36 cellular contexts compared by ENCODE assay signal in genomic region chr10:20170661-20171060, GRCh38.
"Had no signal": no experiment of that assay in that cellular context is flagged by ENCODE, and none has a peak within 500 bp of the region (broad histone marks: within the 10 kb centered on the region; RNA-seq: fewer than 3 reads in every experiment).

No MANE protein-coding gene starts in this region.

- H3K27me3 ChIP-seq: ascending aorta, cardiac muscle cell had no signal

- FAIRE-seq: bronchial epithelial cell had no signal

- H3K4me3 Mint-ChIP-seq: activated B cell treated with CpG ODN at 0.5 μM for 24 hours; activated CD4-positive, alpha-beta memory T cell treated with anti-CD3 and anti-CD28 coated beads for 36 hours; activated CD4-positive, alpha-beta T cell treated with anti-CD3 and anti-CD28 coated beads, Interleukin-2, amount 10 ng/mL, durations not matched to agents 24 days and 14 days; activated CD8-positive, alpha-beta T cell treated with anti-CD3 and anti-CD28 coated beads for 36 hours; activated naive CD4-positive, alpha-beta T cell treated with anti-CD3 and anti-CD28 coated beads, Interleukin-2, amount 10 ng/mL, durations not matched to agents 7 days and 5 days; activated naive CD4-positive, alpha-beta T cell treated with anti-CD3 and anti-CD28 coated beads, Interleukin-2, amount 50 U/mL, for 24 hours; activated naive CD8-positive, alpha-beta T cell; activated naive CD8-positive, alpha-beta T cell treated with anti-CD3 and anti-CD28 coated beads, Interleukin-2, amount 10 ng/mL, durations not matched to agents 7 days and 5 days; activated naive CD8-positive, alpha-beta T cell treated with anti-CD3 and anti-CD28 coated beads, Interleukin-2, amount 50 U/mL, for 24 hours; activated T-cell treated with anti-CD3 and anti-CD28 coated beads, Interleukin-2, amount 50 U/mL, for 4 hours; brain; central memory CD8-positive, alpha-beta T cell; T-helper 1 cell treated with Interleukin-12 subunit alpha and Interleukin-12 subunit beta and Interleukin-4 antibody, amounts not matched to agents 30 μg/mL and 1 μg/mL, for 36 hours; T-helper 2 cell treated with Interferon-gamma antibody and Interleukin-4, amounts not matched to agents 5 μg/mL and 100 μg/mL, for 36 hours had no signal

- H3K4me3 ChIP-seq: ascending aorta, cardiac muscle cell had no signal

- H3K9me3 ChIP-seq: ascending aorta had no signal

- H3K36me3 ChIP-seq: ascending aorta, cardiac muscle cell, WERI-Rb-1 had no signal

- H3K27ac Mint-ChIP-seq: activated B cell treated with CpG ODN at 0.5 μM for 24 hours; activated CD4-positive, alpha-beta memory T cell treated with anti-CD3 and anti-CD28 coated beads for 36 hours; activated CD4-positive, alpha-beta T cell treated with anti-CD3 and anti-CD28 coated beads, Interleukin-2, amount 10 ng/mL, durations not matched to agents 24 days and 14 days; activated CD8-positive, alpha-beta T cell treated with anti-CD3 and anti-CD28 coated beads for 36 hours; activated naive CD4-positive, alpha-beta T cell treated with anti-CD3 and anti-CD28 coated beads, Interleukin-2, amount 10 ng/mL, durations not matched to agents 7 days and 5 days; activated naive CD4-positive, alpha-beta T cell treated with anti-CD3 and anti-CD28 coated beads, Interleukin-2, amount 50 U/mL, for 24 hours; activated naive CD8-positive, alpha-beta T cell; activated naive CD8-positive, alpha-beta T cell treated with anti-CD3 and anti-CD28 coated beads, Interleukin-2, amount 10 ng/mL, durations not matched to agents 7 days and 5 days; activated naive CD8-positive, alpha-beta T cell treated with anti-CD3 and anti-CD28 coated beads, Interleukin-2, amount 50 U/mL, for 24 hours; activated T-helper 2 cell treated with anti-CD3 and anti-CD28 coated beads, Interferon-gamma antibody, Interleukin-2, Interleukin-4, amounts not matched to agents 10 μg/mL and 5 μg/mL and 100 μg/mL, durations not matched to agents 14 hours and 24 hours and 36 hours; brain; T-helper 1 cell treated with Interleukin-12 subunit alpha and Interleukin-12 subunit beta and Interleukin-4 antibody, amounts not matched to agents 30 μg/mL and 1 μg/mL, for 36 hours; T-helper 2 cell treated with Interferon-gamma antibody and Interleukin-4, amounts not matched to agents 5 μg/mL and 100 μg/mL, for 36 hours had no signal

- H3K4me1 Mint-ChIP-seq: activated B cell treated with CpG ODN at 0.5 μM for 24 hours; activated CD4-positive, alpha-beta T cell treated with anti-CD3 and anti-CD28 coated beads, Interleukin-2, amount 10 ng/mL, durations not matched to agents 24 days and 14 days; activated naive CD4-positive, alpha-beta T cell treated with anti-CD3 and anti-CD28 coated beads, Interleukin-2, amount 10 ng/mL, durations not matched to agents 7 days and 5 days; activated naive CD4-positive, alpha-beta T cell treated with anti-CD3 and anti-CD28 coated beads, Interleukin-2, amount 50 U/mL, for 24 hours; activated naive CD8-positive, alpha-beta T cell treated with anti-CD3 and anti-CD28 coated beads, Interleukin-2, amount 10 ng/mL, durations not matched to agents 7 days and 5 days; activated naive CD8-positive, alpha-beta T cell treated with anti-CD3 and anti-CD28 coated beads, Interleukin-2, amount 50 U/mL, for 24 hours; central memory CD8-positive, alpha-beta T cell had no signal

- H3K27ac ChIP-seq: ascending aorta, WERI-Rb-1 had no signal

- DNase-seq: activated B cell treated with CpG ODN at 0.5 μM for 24 hours; activated CD4-positive, alpha-beta memory T cell treated with anti-CD3 and anti-CD28 coated beads for 36 hours; activated CD4-positive, alpha-beta T cell treated with anti-CD3 and anti-CD28 coated beads for 4 hours; activated CD4-positive, alpha-beta T cell treated with anti-CD3 and anti-CD28 coated beads, Interleukin-2, amount 10 ng/mL, durations not matched to agents 24 days and 14 days; activated CD4-positive, alpha-beta T cell treated with anti-CD3 and anti-CD28 coated beads, Interleukin-2, amount 50 U/mL, for 1 hour; activated CD4-positive, alpha-beta T cell treated with anti-CD3 and anti-CD28 coated beads, Interleukin-2, amount 50 U/mL, for 4 hours; activated CD4-positive, CD25-positive, alpha-beta regulatory T cell treated with anti-CD3 and anti-CD28 coated beads, Interleukin-2, amount 50 U/mL, for 72 hours; activated CD8-positive, alpha-beta memory T cell treated with anti-CD3 and anti-CD28 coated beads, Interleukin-2, amount 50 U/mL, for 4 hours; activated CD8-positive, alpha-beta T cell treated with anti-CD3 and anti-CD28 coated beads for 36 hours; activated effector memory CD4-positive, alpha-beta T cell treated with Interleukin-2 at 50 U/mL for 16 hours; activated gamma-delta T cell; activated naive CD4-positive, alpha-beta T cell treated with anti-CD3 and anti-CD28 coated beads, Interleukin-2, amount 10 ng/mL, durations not matched to agents 7 days and 5 days; activated naive CD4-positive, alpha-beta T cell treated with Interleukin-2 at 50 U/mL for 16 hours; activated naive CD8-positive, alpha-beta T cell treated with anti-CD3 and anti-CD28 coated beads, Interleukin-2, amount 10 ng/mL, durations not matched to agents 7 days and 5 days; activated naive CD8-positive, alpha-beta T cell treated with anti-CD3 and anti-CD28 coated beads, Interleukin-2, amount 50 U/mL, for 24 hours; activated T-cell treated with anti-CD3 and anti-CD28 coated beads for 4 hours; activated T-cell treated with anti-CD3 and anti-CD28 coated beads, Interleukin-2, amount 50 U/mL, for 1 hour; activated T-cell treated with anti-CD3 and anti-CD28 coated beads, Interleukin-2, amount 50 U/mL, for 4 hours; amygdala; anterior cingulate cortex; caudate nucleus; cerebellar nuclear complex; T-helper 1 cell; T-helper 2 cell; T-helper 9 cell; WERI-Rb-1 had no signal

- H3K27me3 Mint-ChIP-seq: activated B cell treated with CpG ODN at 0.5 μM for 24 hours; activated CD4-positive, alpha-beta memory T cell treated with anti-CD3 and anti-CD28 coated beads for 36 hours; activated CD4-positive, alpha-beta T cell treated with anti-CD3 and anti-CD28 coated beads, Interleukin-2, amount 10 ng/mL, durations not matched to agents 24 days and 14 days; activated CD8-positive, alpha-beta T cell treated with anti-CD3 and anti-CD28 coated beads for 36 hours; activated naive CD4-positive, alpha-beta T cell treated with anti-CD3 and anti-CD28 coated beads, Interleukin-2, amount 10 ng/mL, durations not matched to agents 7 days and 5 days; activated naive CD4-positive, alpha-beta T cell treated with anti-CD3 and anti-CD28 coated beads, Interleukin-2, amount 50 U/mL, for 24 hours; activated naive CD8-positive, alpha-beta T cell; activated naive CD8-positive, alpha-beta T cell treated with anti-CD3 and anti-CD28 coated beads, Interleukin-2, amount 10 ng/mL, durations not matched to agents 7 days and 5 days; activated naive CD8-positive, alpha-beta T cell treated with anti-CD3 and anti-CD28 coated beads, Interleukin-2, amount 50 U/mL, for 24 hours; brain; central memory CD8-positive, alpha-beta T cell had no signal

- H3K9me3 Mint-ChIP-seq: activated B cell treated with CpG ODN at 0.5 μM for 24 hours; activated CD4-positive, alpha-beta memory T cell treated with anti-CD3 and anti-CD28 coated beads for 36 hours; activated CD4-positive, alpha-beta T cell treated with anti-CD3 and anti-CD28 coated beads, Interleukin-2, amount 10 ng/mL, durations not matched to agents 24 days and 14 days; activated CD8-positive, alpha-beta T cell treated with anti-CD3 and anti-CD28 coated beads for 36 hours; activated naive CD4-positive, alpha-beta T cell treated with anti-CD3 and anti-CD28 coated beads, Interleukin-2, amount 50 U/mL, for 24 hours; activated naive CD8-positive, alpha-beta T cell treated with anti-CD3 and anti-CD28 coated beads, Interleukin-2, amount 10 ng/mL, durations not matched to agents 7 days and 5 days; activated naive CD8-positive, alpha-beta T cell treated with anti-CD3 and anti-CD28 coated beads, Interleukin-2, amount 50 U/mL, for 24 hours; activated T-helper 2 cell treated with anti-CD3 and anti-CD28 coated beads, Interferon-gamma antibody, Interleukin-2, Interleukin-4, amounts not matched to agents 10 μg/mL and 5 μg/mL and 100 μg/mL, durations not matched to agents 14 hours and 24 hours and 36 hours; brain; T-helper 1 cell treated with Interleukin-12 subunit alpha and Interleukin-12 subunit beta and Interleukin-4 antibody, amounts not matched to agents 30 μg/mL and 1 μg/mL, for 36 hours; T-helper 2 cell treated with Interferon-gamma antibody and Interleukin-4, amounts not matched to agents 5 μg/mL and 100 μg/mL, for 36 hours had no signal

- ATAC-seq: activated CD8-positive, alpha-beta T cell treated with anti-CD3 and anti-CD28 coated beads for 36 hours; activated naive CD8-positive, alpha-beta T cell treated with anti-CD3 and anti-CD28 coated beads, Interleukin-2, amount 50 U/mL, for 24 hours; activated T-cell treated with anti-CD3 and anti-CD28 coated beads, Interleukin-2, amount 50 U/mL, for 4 hours had no signal

- H3K4me1 ChIP-seq: ascending aorta had no signal

- H3K36me3 Mint-ChIP-seq: activated CD4-positive, alpha-beta memory T cell treated with anti-CD3 and anti-CD28 coated beads for 36 hours; activated naive CD4-positive, alpha-beta T cell treated with anti-CD3 and anti-CD28 coated beads, Interleukin-2, amount 10 ng/mL, durations not matched to agents 7 days and 5 days; activated naive CD4-positive, alpha-beta T cell treated with anti-CD3 and anti-CD28 coated beads, Interleukin-2, amount 50 U/mL, for 24 hours; activated naive CD8-positive, alpha-beta T cell; activated naive CD8-positive, alpha-beta T cell treated with anti-CD3 and anti-CD28 coated beads, Interleukin-2, amount 10 ng/mL, durations not matched to agents 7 days and 5 days; brain had no signal
